Comparison of ENCODE assay signal across 21 cellular contexts in genomic region chr1:8506447-8506846, GRCh38.
"Had no signal": no experiment of that assay in that cellular context is flagged by ENCODE, and none has a peak within 500 bp of the region (broad histone marks: within the 10 kb centered on the region; RNA-seq: fewer than 3 reads in every experiment).

No MANE protein-coding gene starts in this region.

- H3K27me3 ChIP-seq: brain microvascular endothelial cell, heart right ventricle had no signal

- H3K27ac Mint-ChIP-seq: dendritic cell treated with granulocyte-macrophage colony-stimulating factor and Interleukin-4, amounts not matched to agents 40 ng/mL and 50 ng/mL, for 4 days; effector memory CD8-positive, alpha-beta T cell; natural killer cell treated with Interleukin-12 subunit alpha and Interleukin-12 subunit beta and Interleukin-15 and Interleukin-18, amount 100 ng/mL, for 72 hours had no signal

- ATAC-seq: effector memory CD8-positive, alpha-beta T cell; left cardiac atrium; natural killer cell treated with Interleukin-12 subunit alpha and Interleukin-12 subunit beta and Interleukin-15 and Interleukin-18, amount 100 ng/mL, for 72 hours had no signal

- H3K36me3 ChIP-seq: brain microvascular endothelial cell had no signal

- H3K36me3 Mint-ChIP-seq: natural killer cell treated with Interleukin-12 subunit alpha and Interleukin-12 subunit beta and Interleukin-15 and Interleukin-18, amount 100 ng/mL, for 72 hours had no signal

- H3K9me3 Mint-ChIP-seq: dendritic cell treated with granulocyte-macrophage colony-stimulating factor and Interleukin-4, amounts not matched to agents 40 ng/mL and 50 ng/mL, for 4 days; effector memory CD8-positive, alpha-beta T cell; natural killer cell treated with Interleukin-12 subunit alpha and Interleukin-12 subunit beta and Interleukin-15 and Interleukin-18, amount 100 ng/mL, for 72 hours had no signal

- DNase-seq: activated CD4-positive, alpha-beta T cell treated with anti-CD3 and anti-CD28 coated beads, Interleukin-2, amount 50 U/mL, for 48 hours; activated effector memory CD4-positive, alpha-beta T cell treated with Interleukin-2 at 50 U/mL for 16 hours; activated naive CD4-positive, alpha-beta T cell treated with anti-CD3 and anti-CD28 coated beads, Interleukin-2, amount 50 U/mL, for 16 hours; amniotic stem cell; brain microvascular endothelial cell; effector memory CD8-positive, alpha-beta T cell; heart right ventricle; left cardiac atrium; SHP77; SK-N-SH; stimulated activated CD4-positive, alpha-beta T cell treated with anti-CD3 and anti-CD28 coated beads, Interleukin-15, amount 100 ng/mL, for 24 hours; stimulated activated CD4-positive, alpha-beta T cell treated with anti-CD3 and anti-CD28 coated beads, Interleukin-4, amount 100 ng/mL, for 1 hour; stimulated activated naive CD4-positive, alpha-beta T cell; T-helper 1 cell; T1000 had no signal

- FAIRE-seq: frontal cortex had no signal

- H3K27ac ChIP-seq: brain microvascular endothelial cell, epithelial cell of prostate, skin epidermis, VCaP had no signal

- H3K4me3 ChIP-seq: heart right ventricle, skin epidermis had no signal

- H3K4me3 Mint-ChIP-seq: dendritic cell treated with granulocyte-macrophage colony-stimulating factor and Interleukin-4, amounts not matched to agents 40 ng/mL and 50 ng/mL, for 4 days; effector memory CD8-positive, alpha-beta T cell; natural killer cell treated with Interleukin-12 subunit alpha and Interleukin-12 subunit beta and Interleukin-15 and Interleukin-18, amount 100 ng/mL, for 72 hours had no signal

- H3K27me3 Mint-ChIP-seq: dendritic cell treated with granulocyte-macrophage colony-stimulating factor and Interleukin-4, amounts not matched to agents 40 ng/mL and 50 ng/mL, for 4 days; effector memory CD8-positive, alpha-beta T cell; natural killer cell treated with Interleukin-12 subunit alpha and Interleukin-12 subunit beta and Interleukin-15 and Interleukin-18, amount 100 ng/mL, for 72 hours had no signal

- H3K9me3 ChIP-seq: heart right ventricle, SK-N-SH had no signal
